ENCODE assay signal across 14 cellular contexts in the genomic region with DNA sequence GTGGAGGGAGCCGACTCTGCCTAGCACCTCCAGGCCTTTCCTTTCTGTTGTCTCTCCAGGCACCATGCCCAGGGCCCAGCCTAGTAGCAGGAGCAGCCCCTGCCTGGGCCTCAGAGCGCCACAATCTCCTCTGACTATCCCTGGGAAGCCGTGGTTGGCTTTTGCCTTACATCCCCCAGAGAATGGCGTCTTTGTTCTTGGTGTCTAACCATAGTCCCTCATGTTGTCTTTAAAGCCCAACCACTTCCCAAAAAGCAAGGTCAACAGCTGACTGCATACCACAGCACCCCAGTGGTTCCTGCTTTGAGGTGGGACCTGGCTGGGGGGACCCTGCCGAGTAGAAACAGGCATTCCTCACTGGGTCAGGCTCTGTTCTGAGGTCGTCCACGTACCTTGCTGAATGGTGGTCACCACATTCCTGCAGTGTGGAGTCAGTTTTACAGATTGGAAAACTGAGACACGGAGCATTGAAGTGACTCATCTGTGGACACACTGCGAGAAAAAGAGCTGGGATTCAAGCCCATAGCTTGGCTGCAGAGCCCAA. TPM values are rescaled to one million over a fixed set of nuclear protein-coding genes. Genes with fewer than 3 reads are reported as not detected.
A peak's percentile ranks its signal among the peaks of the same experiment; 100 is the strongest.
DNase-seq lines count a peak whose midpoint lies in the region; ATAC-seq and TF ChIP-seq lines count a peak whose summit lies in the region.
"Had no signal": no experiment of that assay in that cellular context is flagged by ENCODE, and none has a peak within 500 bp of the region (broad histone marks: within the 10 kb centered on the region; RNA-seq: fewer than 3 reads in every experiment).

No MANE protein-coding gene starts in this region.

- no peak overlapping the region for H4K5ac ChIP-seq in mesendoderm (ENCODE audit: low read length)

- H3K56ac ChIP-seq in mesendoderm (ENCODE audit: low read length), result peak overlapping the region; percentile 5

- H3K4me3 ChIP-seq in choroid plexus epithelial cell (ENCODE audit: low read depth, low read length) (no peak overlapping the region), mesendoderm (ENCODE audit: low read length) (no peak overlapping the region), aorta (ENCODE audit: low read length in 2 of 2) (no peak overlapping the region)

- no peak overlapping the region for H3K4me2 ChIP-seq in mesendoderm (ENCODE audit: low read length)

- H3K9me3 ChIP-seq in aorta (ENCODE audit: control insufficient read depth, low read length), result no peaks in the 10 kb centered on the region

- DNase-seq in ELF-1 (ENCODE audit: low read depth, low spot score) (peak; percentile 75), RPMI7951 (ENCODE audit: low read depth) (peak; percentile 45), choroid plexus epithelial cell (ENCODE audit: low read depth) (peak; percentile 34), mesendoderm (no peak), LoVo (ENCODE audit: low spot score) (no peak), aorta (no peak), HuH-7.5 (ENCODE audit: low spot score) (no peak), NAMALWA (ENCODE audit: low spot score) (no peak)
- DNase-seq: activated CD4-positive, alpha-beta T cell treated with anti-CD3 and anti-CD28 coated beads, Interleukin-2, amount 50 U/mL, for 48 hours; activated naive CD8-positive, alpha-beta T cell treated with anti-CD3 and anti-CD28 coated beads, Interleukin-2, amount 10 ng/mL, durations not matched to agents 7 days and 5 days; activated T-cell treated with anti-CD3 and anti-CD28 coated beads, Interleukin-2, amount 50 U/mL, for 24 hours; NCI-H187 treated with DMSO at 0.1 percent for 48 hours; NCI-H524 had no signal

- no peak overlapping the region for H2BK120ac ChIP-seq in mesendoderm (ENCODE audit: low read depth, low read length)

- no peaks in the 10 kb centered on the region for H3K79me1 ChIP-seq in mesendoderm (ENCODE audit: low read length)

- WGBS in mesendoderm (ENCODE audit: extremely low coverage, insufficient coverage, low lambda C conversion rate), result no CpG with 5 or more reads among the region's 9 CpGs
- WGBS in aorta, 2 donors, result 72 to 73% methylated on average over 9 of the region's 9 CpGs

- H3K27ac ChIP-seq in mesendoderm (ENCODE audit: low read depth, low read length) (no peak overlapping the region), aorta (ENCODE audit: low read depth in 1 of 2, low read length in 2 of 2) (no peak overlapping the region)
- H3K27ac ChIP-seq: HL-60 had no signal

- H4K8ac ChIP-seq in mesendoderm (ENCODE audit: low read depth, low read length), result no peak overlapping the region

- no peak overlapping the region for H3K18ac ChIP-seq in mesendoderm (ENCODE audit: low read length)

- H3K27me3 ChIP-seq in mesendoderm (ENCODE audit: insufficient read depth, low read length, poor library complexity) (peaks cover 10% of the 10 kb centered on the region), aorta (ENCODE audit: control insufficient read depth in 1 of 2, insufficient read depth in 2 of 2, low read length in 1 of 2) (no peaks in the 10 kb centered on the region)

- no peaks in the 10 kb centered on the region for H3K36me3 ChIP-seq in mesendoderm (ENCODE audit: control insufficient read depth, insufficient read depth, low read length)
- H3K36me3 ChIP-seq in aorta (ENCODE audit: control insufficient read depth in 1 of 2, insufficient read depth in 2 of 2, low read length in 1 of 2), result no peaks in the 10 kb centered on the region

- no peak overlapping the region for H2AK5ac ChIP-seq in mesendoderm (ENCODE audit: low read length)

- no peak for TF ChIP-seq CTCF in choroid plexus epithelial cell (conservative IDR thresholded peaks at IDR 0.05; ENCODE audit: low read depth, low read length)

- no peak overlapping the region for H3K9ac ChIP-seq in mesendoderm (ENCODE audit: low read length)

- H3K4me1 ChIP-seq in mesendoderm (ENCODE audit: control insufficient read depth, low read depth, low read length) (no peaks in the 10 kb centered on the region), aorta (ENCODE audit: control insufficient read depth in 1 of 2, insufficient read depth in 2 of 2, low read length in 2 of 2) (no peaks in the 10 kb centered on the region)

- H3K79me2 ChIP-seq in mesendoderm (ENCODE audit: control insufficient read depth, insufficient read depth, low read length), result no peaks in the 10 kb centered on the region

- no peak for ATAC-seq in aorta (ENCODE audit: low FRiP score)

- intact Hi-C loops in aorta (cut with DNase I), result no loop called here

- no peak overlapping the region for H3K23ac ChIP-seq in mesendoderm (ENCODE audit: low read length)

- H2BK15ac ChIP-seq in mesendoderm (replicated peaks; ENCODE audit: low read depth), result no peak overlapping the region

- H3K4ac ChIP-seq in mesendoderm (ENCODE audit: low read depth, low read length), result no peak overlapping the region

- H2BK5ac ChIP-seq in mesendoderm (ENCODE audit: low read length), result no peak overlapping the region

RNA-seq across cellular contexts. Expression of a gene that starts 13.7 kb away (rescaled TPM):
- total RNA-seq in RPMI7951 (2014; rRNA removed; shearing (Covaris generic)), result 70.6 and 72.0 TPM in 2 replicates
- 3.1 TPM for polyA plus RNA-seq in mesendoderm (2013, experiment 1 of 2)
- polyA plus RNA-seq in mesendoderm (2013, experiment 2 of 2), result 2.8 TPM
- 100 to 1,000 TPM in 1 of 2 donors, 10 to 100 TPM in 1; 46.0 to 126 TPM for total RNA-seq in aorta
- 10 to 100 TPM; 24.7 to 65.4 TPM for polyA plus RNA-seq in aorta

RNA-seq across cellular contexts. Expression of a gene that starts 35.7 kb away (rescaled TPM):
- 33.2 and 36.2 TPM in 2 replicates for total RNA-seq in RPMI7951 (2014; rRNA removed; shearing (Covaris generic))
- polyA plus RNA-seq in mesendoderm (2013, experiment 1 of 2), result 52.0 TPM
- polyA plus RNA-seq in mesendoderm (2013, experiment 2 of 2), result 52.8 TPM
- 10 to 100 TPM; 34.0 to 37.8 TPM for total RNA-seq in aorta
- 10 to 100 TPM; 24.7 to 45.5 TPM for polyA plus RNA-seq in aorta

RNA-seq across cellular contexts. Expression of a gene that starts 48.9 kb away (rescaled TPM):
- total RNA-seq in RPMI7951 (2014; rRNA removed; shearing (Covaris generic)), result 50.1 and 57.1 TPM in 2 replicates
- 18.4 TPM for polyA plus RNA-seq in mesendoderm (2013, experiment 1 of 2)
- 17.9 TPM for polyA plus RNA-seq in mesendoderm (2013, experiment 2 of 2)
- total RNA-seq in aorta, result 10 to 100 TPM; 25.1 to 28.9 TPM
- polyA plus RNA-seq in aorta, result 10 to 100 TPM in 1 of 2 donors, 1 to 10 TPM in 1; 2.9 to 23.6 TPM

Comparison
In these comparisons a context has a peak if more than half of its experiments do, and no peak if none do; other contexts are left out.
1. DNase-seq: peak in ELF-1 (single experiment), RPMI7951 (single experiment) and choroid plexus epithelial cell (single experiment); none in mesendoderm (single experiment), LoVo (single experiment), aorta (0 of 2), HuH-7.5 (single experiment) and NAMALWA (single experiment).